8 cellular contexts compared by ENCODE assay signal in genomic region chr6:31270788-31271640, GRCh38. TPM values are rescaled to one million over a fixed set of nuclear protein-coding genes. Genes with fewer than 3 reads are reported as not detected.
DNase-seq lines count a peak whose midpoint lies in the region; ATAC-seq and TF ChIP-seq lines count a peak whose summit lies in the region.

No MANE protein-coding gene starts in this region.

- no peak for ATAC-seq in GM18873 (IDR thresholded peaks at IDR 0.05; ENCODE audit: low FRiP score, unreplicated experiment)

- H3K4me3 ChIP-seq in trophoblast cell (ENCODE audit: low read depth, low read length): peak overlapping the region; percentile 75

- H2BK12ac ChIP-seq in trophoblast cell (ENCODE audit: low read length): no peak overlapping the region

- H3K79me2 ChIP-seq in trophoblast cell (ENCODE audit: control insufficient read depth, insufficient read depth, low read length, poor library complexity): peaks cover 5% of the 10 kb centered on the region

- peak overlapping the region; percentile 29 for H2BK120ac ChIP-seq in trophoblast cell (ENCODE audit: insufficient read depth, low read length, poor library complexity)

- peaks cover 6 to 7% of the 10 kb centered on the region in 2 experiments for H3K4me1 ChIP-seq in trophoblast cell (ENCODE audit: control insufficient read depth in 1 of 2, insufficient read depth in 2 of 2, low read length in 2 of 2)

- peak overlapping the region; percentile 59 for H4K12ac ChIP-seq in trophoblast cell (ENCODE audit: low read depth, low read length)

- H3K36me3 ChIP-seq in trophoblast cell (ENCODE audit: control insufficient read depth in 1 of 2, insufficient read depth in 2 of 2, low read length in 2 of 2): peaks cover 12 to 14% of the 10 kb centered on the region in 2 experiments

- no peak overlapping the region for H3K4ac ChIP-seq in trophoblast cell (ENCODE audit: low read depth, low read length)

- peak; percentile 63 for DNase-seq in GM20000 (ENCODE audit: low spot score)
- DNase-seq in NCI-H510A treated with DMSO at 0.1 percent for 48 hours (lab: John Stamatoyannopoulos, UW): peak; percentile 50
- DNase-seq in activated gamma-delta T cell (lab: John Stamatoyannopoulos, UW): peak; percentile 74
- DNase-seq in glutamatergic neuron: peak; percentile 26
- peak; percentile 14 to 46 for DNase-seq in trophoblast cell
- DNase-seq in MV-4-11 (lab: John Stamatoyannopoulos, UW): no peak

- TF ChIP-seq CTCF in C4-2B (conservative IDR thresholded peaks at IDR 0.05): no peak
- no peak for TF ChIP-seq CTCF in GM20000 (IDR thresholded peaks at IDR 0.05; ENCODE audit: extremely low read depth, missing control alignments)
- no peak for TF ChIP-seq CTCF in glutamatergic neuron (IDR thresholded peaks at IDR 0.05; ENCODE audit: partially characterized antibody, unreplicated experiment)

- H3K27me3 Mint-ChIP-seq in glutamatergic neuron (ENCODE audit: unreplicated experiment): peaks cover 5% of the 10 kb centered on the region

- H2AK5ac ChIP-seq in trophoblast cell (ENCODE audit: low read length): no peak overlapping the region

- H3K27ac ChIP-seq in C4-2B (peak overlapping the region; percentile 88), trophoblast cell (ENCODE audit: low read depth, low read length) (no peak overlapping the region)

- peaks cover 3% of the 10 kb centered on the region for H3K9me3 Mint-ChIP-seq in glutamatergic neuron (ENCODE audit: unreplicated experiment)

- peak overlapping the region; percentile 84 for H3K4me2 ChIP-seq in trophoblast cell (ENCODE audit: low read length)

- H3K4me1 Mint-ChIP-seq in glutamatergic neuron (ENCODE audit: low read depth, unreplicated experiment): no peaks in the 10 kb centered on the region

- H3K14ac ChIP-seq in trophoblast cell (ENCODE audit: low read length): peak overlapping the region; percentile 69

- H3K27me3 ChIP-seq in trophoblast cell (ENCODE audit: insufficient read depth, low read length): no peaks in the 10 kb centered on the region

- peaks cover 4% of the 10 kb centered on the region for H3K79me1 ChIP-seq in trophoblast cell (ENCODE audit: low read length)

- H3K23ac ChIP-seq in trophoblast cell (ENCODE audit: low read length): no peak overlapping the region

- no peak overlapping the region for H4K91ac ChIP-seq in trophoblast cell (ENCODE audit: low read depth, low read length)

- WGBS in trophoblast cell (ENCODE audit: extremely low coverage, insufficient coverage, insufficient read length): no CpG with 5 or more reads among the region's 62 CpGs

- peak overlapping the region; percentile 71 for H3K18ac ChIP-seq in trophoblast cell (ENCODE audit: low read length)

- H3K9me3 ChIP-seq in trophoblast cell (ENCODE audit: insufficient read depth, low read depth, low read length): no peaks in the 10 kb centered on the region

- peak overlapping the region; percentile 88 for H4K8ac ChIP-seq in trophoblast cell (ENCODE audit: low read depth, low read length)

- H2BK5ac ChIP-seq in trophoblast cell (ENCODE audit: low read depth, low read length, poor library complexity): no peak overlapping the region

- H3K4me3 Mint-ChIP-seq in glutamatergic neuron (ENCODE audit: unreplicated experiment): peak overlapping the region; percentile 67

- peak overlapping the region; percentile 77 for H2AFZ ChIP-seq in trophoblast cell (ENCODE audit: insufficient read depth, low read length, poor library complexity)

- no peaks in the 10 kb centered on the region for H3K36me3 Mint-ChIP-seq in glutamatergic neuron (ENCODE audit: unreplicated experiment)

- no peak overlapping the region for H3K9ac ChIP-seq in trophoblast cell (ENCODE audit: low read length)

- no peak overlapping the region for H3K27ac Mint-ChIP-seq in glutamatergic neuron (ENCODE audit: unreplicated experiment)

RNA-seq across cellular contexts. Expression of gene HLA-C, which starts 0.9 kb away (rescaled TPM):
- total RNA-seq in glutamatergic neuron (ENCODE audit: unreplicated experiment): 13.7 TPM
- 160 and 169 TPM in 2 replicates for polyA plus RNA-seq in trophoblast cell (2013)
